1 cellular context compared by ENCODE assay signal in genomic region chr2:222283634-222284033, GRCh38.
TF ChIP-seq lines count a peak whose summit lies in the region.

No MANE protein-coding gene starts in this region.

TF ChIP-seq in H1, 55 proteins besides CTCF, POLR2A, EP300 and RAD21:
- TF ChIP-seq MAX (IDR thresholded peaks at IDR 0.05): 0 out of 2 replicates have a peak, but pooled peaks have one; percentile 14
- 0 out of 2 replicates have a peak, but pooled peaks have one; percentile 34 for TF ChIP-seq YY1 (IDR thresholded peaks at IDR 0.05; ENCODE audit: low read depth, low read length)
- no peak for TF ChIP-seq KDM1A (IDR thresholded peaks at IDR 0.05; ENCODE audit: borderline replicate concordance, low read length)
- peak; percentile 95 for TF ChIP-seq TCF12 (IDR thresholded peaks at IDR 0.05; ENCODE audit: low read depth, low read length)
- TF ChIP-seq RXRA (IDR thresholded peaks at IDR 0.05; ENCODE audit: insufficient read depth, low read depth, low read length): 0 out of 2 replicates have a peak, but pooled peaks have one; percentile 69
- no peak for TF ChIP-seq TBP (IDR thresholded peaks at IDR 0.05; ENCODE audit: low read depth, low read length)
